Comparison of ENCODE assay signal across 26 cellular contexts in genomic region chr1:55860816-55861519, GRCh38.
DNase-seq lines count a peak whose midpoint lies in the region; ATAC-seq, FAIRE-seq and TF ChIP-seq lines count a peak whose summit lies in the region.
"Had no signal": no experiment of that assay in that cellular context is flagged by ENCODE, and none has a peak within 500 bp of the region (broad histone marks: within the 10 kb centered on the region; RNA-seq: fewer than 3 reads in every experiment).

No MANE protein-coding gene starts in this region.

- H3K4me1 Mint-ChIP-seq in immature natural killer cell, result no peaks in the 10 kb centered on the region
- H3K4me1 Mint-ChIP-seq: activated naive CD8-positive, alpha-beta T cell treated with anti-CD3 and anti-CD28 coated beads for 36 hours; activated T-helper 17 cell treated with anti-CD3 and anti-CD28 coated beads, Interleukin-2, amount 50 U/mL, for 72 hours had no signal

- H4K20me1 ChIP-seq in HepG2 (ENCODE audit: insufficient read depth, low read length) (no peaks in the 10 kb centered on the region), hepatocyte (ENCODE audit: insufficient read depth, poor library complexity, severe bottlenecking) (no peaks in the 10 kb centered on the region)

- FAIRE-seq in HepG2 (lab: Jason Lieb, UNC), result no peak
- FAIRE-seq: A549, GM18507 had no signal

- CTCF ChIA-PET in HepG2 (lab: Yijun Ruan, JAX; ENCODE audit: low intra/inter-chr PET ratio, low total read pairs), result no interaction called here

- intact Hi-C loops in HepG2 (cut with micrococcal nuclease; ENCODE audit: unreplicated experiment), result loop anchor here (2.0 to 10.0 kb wide), 2 partner anchors 724 to 848 kb away; no protein-coding TSS in a partner anchor
- intact Hi-C loops in right lobe of liver (cut with DNase I), result no loop called here

- no peak overlapping the region for H3K27ac Mint-ChIP-seq in immature natural killer cell
- H3K27ac Mint-ChIP-seq: activated naive CD8-positive, alpha-beta T cell treated with anti-CD3 and anti-CD28 coated beads for 36 hours; activated T-helper 17 cell treated with anti-CD3 and anti-CD28 coated beads, Interleukin-2, amount 50 U/mL, for 72 hours; effector memory CD8-positive, alpha-beta T cell; T-helper 1 cell treated with Interleukin-12 subunit alpha and Interleukin-12 subunit beta and Interleukin-4 antibody, amounts not matched to agents 30 μg/mL and 1 μg/mL, for 36 hours had no signal

- H3K27ac ChIP-seq in HepG2 (ENCODE audit: extremely low read length, insufficient read depth, low read length) (no peak overlapping the region), right lobe of liver (no peak overlapping the region), hepatocyte (peak overlapping the region; percentile 29)
- H3K27ac ChIP-seq: A549, left ventricle myocardium inferior, sigmoid colon, upper lobe of right lung had no signal

- H3K4me2 ChIP-seq in HepG2 (ENCODE audit: low read depth, low read length) (no peak overlapping the region), hepatocyte (no peak overlapping the region)
- H3K4me2 ChIP-seq: A549 had no signal

- no peak for TF ChIP-seq RAD21 in HepG2 (CRISPR knock-in tag; IDR thresholded peaks at IDR 0.05)

- H3K36me3 ChIP-seq in HepG2 (replicated peaks in 1 of 2; ENCODE audit: control insufficient read depth in 1 of 2, insufficient read depth in 2 of 2, low read length in 2 of 2) (no peaks in the 10 kb centered on the region), right lobe of liver (no peaks in the 10 kb centered on the region), adipocyte (ENCODE audit: control insufficient read depth, insufficient read depth, low read length, severe bottlenecking) (no peaks in the 10 kb centered on the region), hepatocyte (replicated peaks; ENCODE audit: insufficient read depth, low read depth) (no peaks in the 10 kb centered on the region)
- H3K36me3 ChIP-seq: left ventricle myocardium inferior, sigmoid colon, upper lobe of right lung had no signal

- TF ChIP-seq EP300 in HepG2 (IDR thresholded peaks at IDR 0.05; ENCODE audit: low read depth in 2 of 2, low read length in 2 of 2), result no peak
- no peak for TF ChIP-seq EP300 in HepG2 (CRISPR knock-in tag; IDR thresholded peaks at IDR 0.05; ENCODE audit: borderline replicate concordance)

- no peak overlapping the region for H3K4me3 Mint-ChIP-seq in immature natural killer cell
- H3K4me3 Mint-ChIP-seq: activated naive CD8-positive, alpha-beta T cell treated with anti-CD3 and anti-CD28 coated beads for 36 hours; activated T-helper 17 cell treated with anti-CD3 and anti-CD28 coated beads, Interleukin-2, amount 50 U/mL, for 72 hours; effector memory CD8-positive, alpha-beta T cell; T-helper 1 cell treated with Interleukin-12 subunit alpha and Interleukin-12 subunit beta and Interleukin-4 antibody, amounts not matched to agents 30 μg/mL and 1 μg/mL, for 36 hours had no signal

- H3K9me2 ChIP-seq in hepatocyte (replicated peaks; ENCODE audit: insufficient read depth), result no peaks in the 10 kb centered on the region

- H3K27me3 ChIP-seq in HepG2 (ENCODE audit: control insufficient read depth in 1 of 2, insufficient read depth in 2 of 2, low read length in 2 of 2), result no peaks in the 10 kb centered on the region
- H3K27me3 ChIP-seq in right lobe of liver, result no peaks in the 10 kb centered on the region
- H3K27me3 ChIP-seq in adipocyte (replicated peaks; ENCODE audit: control insufficient read depth, insufficient read depth, low read length), result no peaks in the 10 kb centered on the region
- H3K27me3 ChIP-seq in hepatocyte, result no peaks in the 10 kb centered on the region
- H3K27me3 ChIP-seq: sigmoid colon, upper lobe of right lung had no signal

- no peaks in the 10 kb centered on the region for H3K36me3 Mint-ChIP-seq in immature natural killer cell
- H3K36me3 Mint-ChIP-seq: activated naive CD8-positive, alpha-beta T cell treated with anti-CD3 and anti-CD28 coated beads for 36 hours had no signal

- no peak overlapping the region for H3K9ac ChIP-seq in HepG2 (ENCODE audit: insufficient read depth, low read depth, low read length)
- H3K9ac ChIP-seq in adipocyte (ENCODE audit: low read length), result no peak overlapping the region

- H3K9me3 Mint-ChIP-seq in immature natural killer cell, result no peaks in the 10 kb centered on the region
- H3K9me3 Mint-ChIP-seq: activated naive CD8-positive, alpha-beta T cell treated with anti-CD3 and anti-CD28 coated beads for 36 hours; activated T-helper 17 cell treated with anti-CD3 and anti-CD28 coated beads, Interleukin-2, amount 50 U/mL, for 72 hours; effector memory CD8-positive, alpha-beta T cell; T-helper 1 cell treated with Interleukin-12 subunit alpha and Interleukin-12 subunit beta and Interleukin-4 antibody, amounts not matched to agents 30 μg/mL and 1 μg/mL, for 36 hours had no signal

- DNase-seq in HepG2 (ENCODE audit: low spot score) (no peak), right lobe of liver (no peak), adipocyte (ENCODE audit: low read depth) (peak; percentile 42), hepatocyte (ENCODE audit: low spot score) (peak; percentile 26), immature natural killer cell (no peak), GOT3 (lab: John Stamatoyannopoulos, UW) (no peak)
- DNase-seq in activated CD4-positive, alpha-beta T cell treated with anti-CD3 and anti-CD28 coated beads for 4 hours, result no peak
- DNase-seq: activated CD4-positive, alpha-beta T cell treated with anti-CD3 and anti-CD28 coated beads, Interleukin-2, amount 50 U/mL, for 1 hour; activated CD8-positive, alpha-beta memory T cell treated with anti-CD3 and anti-CD28 coated beads, Interleukin-2, amount 50 U/mL, for 4 hours; activated naive CD8-positive, alpha-beta T cell treated with anti-CD3 and anti-CD28 coated beads for 36 hours; effector memory CD8-positive, alpha-beta T cell; HCEC 1CT; head of caudate nucleus; KG1; left ventricle myocardium inferior; MV-4-11; NCI-H226; NCI-H774; posterior cingulate gyrus; sigmoid colon; upper lobe of right lung had no signal

- no peak overlapping the region for H3K4me3 ChIP-seq in HepG2 (replicated peaks in 1 of 3; ENCODE audit: insufficient read depth in 1 of 3, low read depth in 2 of 3, low read length in 3 of 3)
- no peak overlapping the region for H3K4me3 ChIP-seq in right lobe of liver
- no peak overlapping the region for H3K4me3 ChIP-seq in adipocyte (ENCODE audit: low read length)
- no peak overlapping the region for H3K4me3 ChIP-seq in hepatocyte
- H3K4me3 ChIP-seq: A549, left ventricle myocardium inferior, sigmoid colon, upper lobe of right lung had no signal

- H3K9me3 ChIP-seq in HepG2 (ENCODE audit: low read length) (no peaks in the 10 kb centered on the region), right lobe of liver (no peaks in the 10 kb centered on the region), adipocyte (ENCODE audit: control insufficient read depth, low read length) (no peaks in the 10 kb centered on the region), hepatocyte (ENCODE audit: low read depth) (no peaks in the 10 kb centered on the region)
- H3K9me3 ChIP-seq: A549, left ventricle myocardium inferior, sigmoid colon, upper lobe of right lung had no signal

- TF ChIP-seq CTCF in HepG2 (CRISPR knock-in tag; IDR thresholded peaks at IDR 0.05), result peak; percentile 41
- no peak for TF ChIP-seq CTCF in right lobe of liver (IDR thresholded peaks at IDR 0.05)
- TF ChIP-seq CTCF in hepatocyte (IDR thresholded peaks at IDR 0.05; ENCODE audit: poor library complexity), result no peak

- POLR2A ChIA-PET in HepG2 (lab: Yijun Ruan, JAX), result no interaction called here

- 3% methylated on average over 5 of the region's 6 CpGs for whole genome bisulfite sequencing in HepG2 (ENCODE audit: low lambda C conversion rate)
- 67% methylated on average over 5 of the region's 6 CpGs for WGBS in right lobe of liver (ENCODE audit: insufficient coverage, low coverage, low lambda C conversion rate, missing lambda C conversion rate)
- 67% methylated on average over 6 of the region's 6 CpGs for WGBS in hepatocyte (ENCODE audit: low lambda C conversion rate, missing lambda C conversion rate)

- no peak for ATAC-seq in HepG2
- no peak for ATAC-seq in right lobe of liver
- ATAC-seq in HG02973 (IDR thresholded peaks at IDR 0.05; ENCODE audit: unreplicated experiment), result no peak
- ATAC-seq: A549; activated T-helper 17 cell treated with anti-CD3 and anti-CD28 coated beads, Interleukin-2, amount 50 U/mL, for 72 hours; effector memory CD8-positive, alpha-beta T cell; upper lobe of right lung had no signal

- H3K27me3 Mint-ChIP-seq in immature natural killer cell (ENCODE audit: low read depth in 3 of 3), result peaks cover 0 to 3% (median 3%) of the 10 kb centered on the region in 3 donors

- H3K4me1 ChIP-seq in HepG2 (ENCODE audit: insufficient read depth, low read length), result no peaks in the 10 kb centered on the region
- H3K4me1 ChIP-seq in right lobe of liver, result no peaks in the 10 kb centered on the region
- H3K4me1 ChIP-seq in adipocyte (ENCODE audit: control insufficient read depth, insufficient read depth, low read length), result peaks cover 17% of the 10 kb centered on the region
- H3K4me1 ChIP-seq in hepatocyte (ENCODE audit: insufficient read depth), result no peaks in the 10 kb centered on the region
- H3K4me1 ChIP-seq: A549, sigmoid colon, upper lobe of right lung had no signal

- H2AFZ ChIP-seq in HepG2 (ENCODE audit: low read length) (no peak overlapping the region), hepatocyte (no peak overlapping the region)

- no peak for TF ChIP-seq POLR2A in HepG2 (IDR thresholded peaks at IDR 0.05; ENCODE audit: insufficient read depth in 1 of 2, low read depth in 2 of 2, low read length in 2 of 2)
- no peak for TF ChIP-seq POLR2A in right lobe of liver (IDR thresholded peaks at IDR 0.05)

- in situ Hi-C loops in HepG2 (cut with HindIII; ENCODE audit: extremely low pct_ligation_motif_present, low pct_unique_long_range_greater_than_20kb), result loop anchor here (25.0 kb wide), 1 partner anchor 726 kb away; the partner anchor contains the start of gene PLPP3

- BruUV-seq in HepG2 (replicated peaks; lab: Mats Ljungman, UMichigan), result no TSS peak

- no peaks in the 10 kb centered on the region for H3K79me2 ChIP-seq in HepG2 (ENCODE audit: insufficient read depth, low read length)
- no peaks in the 10 kb centered on the region for H3K79me2 ChIP-seq in hepatocyte

TF ChIP-seq in HepG2, 621 proteins besides CTCF, POLR2A, EP300 and RAD21:
- TF ChIP-seq STAG1 (CRISPR knock-in tag; IDR thresholded peaks at IDR 0.05) (peak; percentile 42), HES4 (CRISPR knock-in tag; IDR thresholded peaks at IDR 0.05; ENCODE audit: borderline replicate concordance) (no peak)
TF ChIP-seq in HepG2: peak in this region for 1.

Comparison
In these comparisons a context has a peak if more than half of its experiments do, and no peak if none do; other contexts are left out.
1. DNase-seq: peak in adipocyte (single experiment) and hepatocyte (single experiment); none in HepG2 (single experiment), right lobe of liver (0 of 3), immature natural killer cell (0 of 3), GOT3 (single experiment) and activated CD4-positive, alpha-beta T cell treated with anti-CD3 and anti-CD28 coated beads for 4 hours (0 of 2).